Comparison of ENCODE assay signal across 11 cellular contexts in the genomic region with DNA sequence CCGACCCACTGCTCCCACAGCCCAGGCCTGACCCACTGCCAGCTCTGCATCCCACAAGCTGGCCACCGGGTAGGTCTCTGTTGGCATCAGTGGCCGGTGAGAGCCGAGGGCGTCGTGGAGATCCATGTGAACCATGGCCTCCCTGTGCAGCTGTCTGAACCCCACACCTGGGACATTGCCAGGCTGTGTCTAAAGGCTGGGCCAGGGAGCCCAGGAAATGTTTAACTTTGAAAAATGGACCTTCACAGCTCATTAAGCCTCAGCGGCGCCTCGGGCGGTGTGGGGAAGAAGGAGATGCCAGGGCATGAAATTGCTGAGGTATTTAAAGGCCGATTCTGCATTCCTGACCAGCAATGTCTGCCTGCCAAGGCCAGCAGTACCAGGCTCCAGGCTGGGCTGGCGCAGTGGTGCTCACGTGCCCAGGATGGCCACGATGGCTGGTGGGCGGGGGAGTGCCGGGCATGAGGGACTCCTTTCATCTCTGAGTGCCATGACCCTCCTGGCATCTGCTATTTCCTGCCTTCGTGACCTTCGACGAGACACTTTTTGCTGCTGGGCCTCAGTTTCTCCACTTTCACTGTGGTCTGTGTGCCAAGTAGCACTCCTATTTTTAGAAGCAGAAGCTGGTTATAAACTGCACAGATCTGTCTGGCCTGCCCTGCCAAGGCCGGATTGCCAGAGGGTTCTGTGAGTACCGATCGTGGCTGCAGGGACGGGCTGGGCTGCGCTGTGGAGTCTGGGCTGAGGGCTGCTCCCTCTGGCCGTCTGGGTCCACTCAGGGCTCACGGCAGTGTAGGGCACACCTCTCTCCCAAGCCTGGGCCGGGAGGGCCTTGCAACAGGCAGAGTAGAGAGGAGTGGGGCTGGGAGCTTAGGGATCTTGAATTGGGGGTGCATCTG. TPM values are rescaled to one million over a fixed set of nuclear protein-coding genes. Genes with fewer than 3 reads are reported as not detected.
DNase-seq lines count a peak whose midpoint lies in the region; TF ChIP-seq lines count a peak whose summit lies in the region.
"Had no signal": no experiment of that assay in that cellular context is flagged by ENCODE, and none has a peak within 500 bp of the region (broad histone marks: within the 10 kb centered on the region; RNA-seq: fewer than 3 reads in every experiment).

No MANE protein-coding gene starts in this region.

- H3K4me3 Mint-ChIP-seq in HFFc6 = no peak overlapping the region
- H3K4me3 Mint-ChIP-seq: activated T-helper 17 cell treated with anti-CD3 and anti-CD28 coated beads, Interleukin-2, amount 50 U/mL, for 72 hours had no signal

- intact Hi-C loops in left ventricle myocardium inferior (cut with micrococcal nuclease) = no loop called here

- no peaks in the 10 kb centered on the region for H3K9me3 ChIP-seq in left ventricle myocardium inferior (replicated peaks)
- H3K9me3 ChIP-seq: esophagus squamous epithelium had no signal

- peak; percentile 36 for DNase-seq in H7
- DNase-seq in amygdala (lab: John Stamatoyannopoulos, UW) = peak in 36 of 56 donors; percentile 10 to 85 (median 52)
- peak; percentile 61 for DNase-seq in left ventricle myocardium inferior
- peak; percentile 96 for DNase-seq in renal cortical epithelial cell (ENCODE audit: low read depth)
- DNase-seq in NCI-H2107 (lab: John Stamatoyannopoulos, UW) = no peak
- no peak for DNase-seq in DMS53 (lab: John Stamatoyannopoulos, UW)
- DNase-seq in NCI-H187 treated with DMSO at 0.1 percent for 48 hours (lab: John Stamatoyannopoulos, UW) = no peak
- DNase-seq in HFFc6 = no peak
- DNase-seq: esophagus squamous epithelium; stimulated activated CD4-positive, alpha-beta T cell treated with anti-CD3 and anti-CD28 coated beads, Interleukin-4, amount 100 ng/mL, for 4 hours had no signal

- H3K4me3 ChIP-seq in H7 (ENCODE audit: insufficient read depth, low read depth, low read length) (no peak overlapping the region), left ventricle myocardium inferior (peak overlapping the region; percentile 28)
- H3K4me3 ChIP-seq: esophagus squamous epithelium had no signal

- H3K27ac Mint-ChIP-seq in HFFc6 = no peak overlapping the region
- H3K27ac Mint-ChIP-seq: activated T-helper 17 cell treated with anti-CD3 and anti-CD28 coated beads, Interleukin-2, amount 50 U/mL, for 72 hours had no signal

- TF ChIP-seq CTCF in left ventricle myocardium inferior (IDR thresholded peaks at IDR 0.05; ENCODE audit: borderline replicate concordance) = no peak
- no peak for TF ChIP-seq CTCF in HFFc6 (IDR thresholded peaks at IDR 0.05)

- no peaks in the 10 kb centered on the region for H3K4me1 Mint-ChIP-seq in HFFc6 (ENCODE audit: low read depth)

- peaks cover 48% of the 10 kb centered on the region for H3K4me1 ChIP-seq in left ventricle myocardium inferior

- H3K27me3 ChIP-seq in H7 (ENCODE audit: control insufficient read depth, insufficient read depth, low read length) (no peaks in the 10 kb centered on the region), left ventricle myocardium inferior (ENCODE audit: low read depth) (peaks cover 5% of the 10 kb centered on the region)

- H3K36me3 Mint-ChIP-seq in HFFc6 (ENCODE audit: low read depth) = no peaks in the 10 kb centered on the region

- H3K27ac ChIP-seq in left ventricle myocardium inferior (replicated peaks) = peak overlapping the region; percentile 84
- H3K27ac ChIP-seq: esophagus squamous epithelium had no signal

- H3K36me3 ChIP-seq in H7 (replicated peaks; ENCODE audit: control insufficient read depth, insufficient read depth, low read length) = no peaks in the 10 kb centered on the region
- peaks cover 13% of the 10 kb centered on the region for H3K36me3 ChIP-seq in left ventricle myocardium inferior
- H3K36me3 ChIP-seq: esophagus squamous epithelium had no signal

- H3K9me3 Mint-ChIP-seq in HFFc6 = no peaks in the 10 kb centered on the region

- no peaks in the 10 kb centered on the region; the same call in 1 of the 2 replicates for H3K27me3 Mint-ChIP-seq in HFFc6 (ENCODE audit: insufficient read depth)

RNA-seq across cellular contexts. Expression of a gene that starts 21.8 kb away (rescaled TPM):
- 16.0 and 19.9 TPM in 2 replicates for total RNA-seq in H7 (2014; rRNA removed; shearing (Covaris generic))
- total RNA-seq in left ventricle myocardium inferior (10.5 TPM), renal cortical epithelial cell (0.15 TPM in 1 of 2 replicates, not detected in the other)
- 1 to 10 TPM; 1.5 to 4.2 (median 1.6) TPM for total RNA-seq in HFFc6 (2021; fragmentation: NEBNext Ultra II Directional; extraction: Animal tissue kit (Norgen Biotek cat#: 25700))

Comparison
In these comparisons a context has a peak if more than half of its experiments do, and no peak if none do; other contexts are left out.
1. DNase-seq: peak in H7 (single experiment), amygdala (36 of 56), left ventricle myocardium inferior (single experiment) and renal cortical epithelial cell (single experiment); none in NCI-H2107 (single experiment), DMS53 (single experiment), NCI-H187 treated with DMSO at 0.1 percent for 48 hours (single experiment) and HFFc6 (single experiment).